11 cellular contexts compared by ENCODE assay signal in genomic region chr12:112153900-112154234, GRCh38.
"Had no signal": no experiment of that assay in that cellular context is flagged by ENCODE, and none has a peak within 500 bp of the region (broad histone marks: within the 10 kb centered on the region; RNA-seq: fewer than 3 reads in every experiment).

No MANE protein-coding gene starts in this region.

- H3K27me3 Mint-ChIP-seq: activated CD4-positive, alpha-beta memory T cell treated with anti-CD3 and anti-CD28 coated beads, Interleukin-2, amount 10 ng/mL, durations not matched to agents 7 days and 5 days; activated T-helper 17 cell treated with anti-CD3 and anti-CD28 coated beads, Interleukin-2, amount 50 U/mL, for 72 hours; progenitor cell of endocrine pancreas had no signal

- H3K27ac ChIP-seq: epithelial cell of prostate, gastroesophageal sphincter, upper lobe of left lung had no signal

- H3K4me3 Mint-ChIP-seq: activated CD4-positive, alpha-beta memory T cell treated with anti-CD3 and anti-CD28 coated beads, Interleukin-2, amount 10 ng/mL, durations not matched to agents 7 days and 5 days; activated T-helper 17 cell treated with anti-CD3 and anti-CD28 coated beads, Interleukin-2, amount 50 U/mL, for 72 hours; stimulated activated effector memory CD8-positive, alpha-beta T cell treated with anti-CD3 and anti-CD28 coated beads, Interleukin-12 subunit alpha, Interleukin-12 subunit beta, amount 100 ng/mL, for 72 hours had no signal

- DNase-seq: activated CD4-positive, alpha-beta memory T cell treated with anti-CD3 and anti-CD28 coated beads, Interleukin-2, amount 10 ng/mL, durations not matched to agents 7 days and 5 days; amniotic stem cell; SHP77 treated with DMSO at 0.1 percent for 48 hours; T-helper 9 cell had no signal

- H3K4me1 ChIP-seq: gastroesophageal sphincter, upper lobe of left lung had no signal

- H3K4me3 ChIP-seq: gastroesophageal sphincter, upper lobe of left lung had no signal

- H3K9me3 ChIP-seq: upper lobe of left lung had no signal

- H3K27ac Mint-ChIP-seq: activated CD4-positive, alpha-beta memory T cell treated with anti-CD3 and anti-CD28 coated beads, Interleukin-2, amount 10 ng/mL, durations not matched to agents 7 days and 5 days; activated naive CD4-positive, alpha-beta T cell treated with anti-CD3 and anti-CD28 coated beads, Interleukin-2, amount 50 U/mL, for 72 hours; activated T-helper 17 cell treated with anti-CD3 and anti-CD28 coated beads, Interleukin-2, amount 50 U/mL, for 72 hours had no signal

- ATAC-seq: activated naive CD4-positive, alpha-beta T cell treated with anti-CD3 and anti-CD28 coated beads, Interleukin-2, amount 50 U/mL, for 72 hours; activated T-helper 17 cell treated with anti-CD3 and anti-CD28 coated beads, Interleukin-2, amount 50 U/mL, for 72 hours; gastroesophageal sphincter; stimulated activated effector memory CD8-positive, alpha-beta T cell treated with anti-CD3 and anti-CD28 coated beads, Interleukin-12 subunit alpha, Interleukin-12 subunit beta, amount 100 ng/mL, for 72 hours had no signal

- H3K27me3 ChIP-seq: gastroesophageal sphincter, upper lobe of left lung had no signal
